Comparison of ENCODE assay signal across 8 cellular contexts in genomic region chr3:177196473-177197040, GRCh38. TPM values are rescaled to one million over a fixed set of nuclear protein-coding genes. Genes with fewer than 3 reads are reported as not detected.
A peak's percentile ranks its signal among the peaks of the same experiment; 100 is the strongest.
DNase-seq lines count a peak whose midpoint lies in the region; ATAC-seq and TF ChIP-seq lines count a peak whose summit lies in the region.

No MANE protein-coding gene starts in this region.

- POLR2A ChIA-PET in WTC11 (lab: Charles Lee) = interaction anchor here (6.0 kb wide), 1 partner anchor 163 kb away, joined by 78 read pairs; no protein-coding TSS in a partner anchor

- no peak for ATAC-seq in WTC11
- ATAC-seq in memory B cell (ENCODE audit: low read depth) = peak; percentile 6
- ATAC-seq in stimulated activated naive B cell treated with anti-CD40 and anti-IgM and Interleukin-4, amounts not matched to agents 10 μg/mL and 1 μg/mL and 100 μg/mL, for 72 hours (replicated peaks) = peak; percentile 15 to 30

- peaks cover 47 to 49% (median 49%) of the 10 kb centered on the region in 3 donors for H3K4me1 Mint-ChIP-seq in IgD-negative memory B cell
- peaks cover 56% of the 10 kb centered on the region for H3K4me1 Mint-ChIP-seq in WTC11
- peaks cover 37% of the 10 kb centered on the region for H3K4me1 Mint-ChIP-seq in memory B cell
- H3K4me1 Mint-ChIP-seq in stimulated activated naive B cell treated with anti-CD40 and anti-IgM and Interleukin-4, amounts not matched to agents 10 μg/mL and 1 μg/mL and 100 μg/mL, for 72 hours = peaks cover 26 to 55% of the 10 kb centered on the region in 2 donors

- peaks cover 6% of the 10 kb centered on the region for H3K36me3 Mint-ChIP-seq in IgD-negative memory B cell
- H3K36me3 Mint-ChIP-seq in WTC11 = no peaks in the 10 kb centered on the region
- H3K36me3 Mint-ChIP-seq in memory B cell = peaks cover 7% of the 10 kb centered on the region
- peaks cover 25 to 31% of the 10 kb centered on the region in 2 donors for H3K36me3 Mint-ChIP-seq in stimulated activated naive B cell treated with anti-CD40 and anti-IgM and Interleukin-4, amounts not matched to agents 10 μg/mL and 1 μg/mL and 100 μg/mL, for 72 hours

- DNase-seq in DMS 273 (lab: John Stamatoyannopoulos, UW; ENCODE audit: unreplicated experiment) (peak; percentile 81), DMS 273 treated with DMSO at 0.1 percent for 48 hours (lab: John Stamatoyannopoulos, UW) (no peak), WTC11 (ENCODE audit: low spot score) (peak; percentile 21), memory B cell (ENCODE audit: low spot score in 2 of 2) (peak in 1 of 2 donors; percentile 70), COLO829 (ENCODE audit: low spot score) (no peak)
- DNase-seq in effector CD4-positive, alpha-beta T cell = peak; percentile 37
- no peak for DNase-seq in stimulated activated naive B cell treated with anti-CD40 and anti-IgM and Interleukin-4, amounts not matched to agents 10 μg/mL and 1 μg/mL and 100 μg/mL, for 72 hours

- peak overlapping the region; percentile 93 to 98 (median 96) for H3K4me3 Mint-ChIP-seq in IgD-negative memory B cell
- peak overlapping the region; percentile 93 for H3K4me3 Mint-ChIP-seq in WTC11
- H3K4me3 Mint-ChIP-seq in memory B cell = peak overlapping the region; percentile 94
- peak overlapping the region; percentile 93 to 94 for H3K4me3 Mint-ChIP-seq in stimulated activated naive B cell treated with anti-CD40 and anti-IgM and Interleukin-4, amounts not matched to agents 10 μg/mL and 1 μg/mL and 100 μg/mL, for 72 hours

- H3K27ac Mint-ChIP-seq in IgD-negative memory B cell (peak overlapping the region; percentile 95 to 99 (median 96)), WTC11 (peak overlapping the region; percentile 98), memory B cell (peak overlapping the region; percentile 91)
- H3K27ac Mint-ChIP-seq in stimulated activated naive B cell treated with anti-CD40 and anti-IgM and Interleukin-4, amounts not matched to agents 10 μg/mL and 1 μg/mL and 100 μg/mL, for 72 hours = peak overlapping the region; percentile 98

- no peak for TF ChIP-seq CTCF in WTC11 (IDR thresholded peaks at IDR 0.05)

- no peaks in the 10 kb centered on the region for H3K27me3 Mint-ChIP-seq in IgD-negative memory B cell
- no peaks in the 10 kb centered on the region; the same call in 1 of the 2 replicates for H3K27me3 Mint-ChIP-seq in WTC11 (ENCODE audit: low read depth)
- H3K27me3 Mint-ChIP-seq in memory B cell = no peaks in the 10 kb centered on the region
- H3K27me3 Mint-ChIP-seq in stimulated activated naive B cell treated with anti-CD40 and anti-IgM and Interleukin-4, amounts not matched to agents 10 μg/mL and 1 μg/mL and 100 μg/mL, for 72 hours = no peaks in the 10 kb centered on the region

- CTCF ChIA-PET in WTC11 (lab: Charles Lee) = interaction anchor here (1.1 kb wide), 2 partner anchors 146 to 163 kb away, joined by 4 to 11 read pairs; no protein-coding TSS in a partner anchor

- H3K9me3 Mint-ChIP-seq in IgD-negative memory B cell (no peaks in the 10 kb centered on the region), WTC11 (no peaks in the 10 kb centered on the region), memory B cell (no peaks in the 10 kb centered on the region)
- no peaks in the 10 kb centered on the region for H3K9me3 Mint-ChIP-seq in stimulated activated naive B cell treated with anti-CD40 and anti-IgM and Interleukin-4, amounts not matched to agents 10 μg/mL and 1 μg/mL and 100 μg/mL, for 72 hours

TF ChIP-seq in WTC11, 78 proteins besides CTCF, POLR2A, EP300 and RAD21:
- TF ChIP-seq FOXP1 (CRISPR knock-in tag; IDR thresholded peaks at IDR 0.05; ENCODE audit: borderline replicate concordance) (no peak), KAT7 (CRISPR knock-in tag; IDR thresholded peaks at IDR 0.05; ENCODE audit: borderline replicate concordance) (0 out of 2 replicates have a peak, but pooled peaks have one; percentile 15)

RNA-seq across cellular contexts. Expression of gene TBL1XR1, which starts 0.7 kb away (rescaled TPM):
- polyA plus RNA-seq in IgD-negative memory B cell = 23.6 TPM
- 133 to 148 TPM (median 139 TPM) in 3 replicates for total RNA-seq in WTC11 (2021)

Comparison
In these comparisons a context has a peak if more than half of its experiments do, and no peak if none do; other contexts are left out.
1. DNase-seq: peak in DMS 273 (single experiment), WTC11 (single experiment) and effector CD4-positive, alpha-beta T cell (single experiment); none in DMS 273 treated with DMSO at 0.1 percent for 48 hours (single experiment), stimulated activated naive B cell treated with anti-CD40 and anti-IgM and Interleukin-4, amounts not matched to agents 10 μg/mL and 1 μg/mL and 100 μg/mL, for 72 hours (single experiment) and COLO829 (single experiment).
2. Peak in every context shown above with its lines, with median percentiles within 50 percentile points of each other: H3K27ac Mint-ChIP-seq and H3K4me3 Mint-ChIP-seq.